ENCODE assay signal across 8 cellular contexts in the genomic region with DNA sequence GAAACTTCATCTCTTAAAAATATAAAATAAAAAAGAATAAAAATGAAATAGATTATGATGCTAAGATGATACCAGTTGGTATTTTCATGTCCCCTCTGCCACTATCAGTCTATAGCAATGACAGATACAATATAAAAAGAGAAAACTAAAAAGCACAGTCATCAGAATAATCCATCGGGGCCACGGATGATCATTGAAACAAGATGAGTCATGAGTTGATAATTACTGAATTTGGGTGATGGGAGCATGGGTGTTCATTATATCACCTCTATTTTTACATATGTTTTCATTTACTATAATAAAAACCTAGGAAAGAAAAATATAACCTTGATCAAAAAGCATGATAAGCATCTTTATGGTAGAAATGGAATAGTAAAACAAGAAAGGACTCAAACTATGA.
"Had no signal": no experiment of that assay in that cellular context is flagged by ENCODE, and none has a peak within 500 bp of the region (broad histone marks: within the 10 kb centered on the region; RNA-seq: fewer than 3 reads in every experiment).

No MANE protein-coding gene starts in this region.

- H3K27ac ChIP-seq: HL-60 had no signal

- ATAC-seq: GM23338 had no signal

- H2AFZ ChIP-seq: GM23338 had no signal

- H3K4me2 ChIP-seq: GM23338 had no signal

- H3K9me3 Mint-ChIP-seq: GM23338, H9, IgD-negative memory B cell had no signal

- H3K27me3 Mint-ChIP-seq: IgD-negative memory B cell had no signal

- DNase-seq: H9, HCEC 1CT, KG1 had no signal

- H3K4me3 Mint-ChIP-seq: GM23338, H9, IgD-negative memory B cell had no signal

- H3K4me3 ChIP-seq: GM23338 had no signal

- FAIRE-seq: H1, H54 had no signal

- H3K27ac Mint-ChIP-seq: GM23338, H9, IgD-negative memory B cell had no signal
